17 cellular contexts compared by ENCODE assay signal in genomic region chr22:48494968-48495750, GRCh38.
"Had no signal": no experiment of that assay in that cellular context is flagged by ENCODE, and none has a peak within 500 bp of the region (broad histone marks: within the 10 kb centered on the region; RNA-seq: fewer than 3 reads in every experiment).

No MANE protein-coding gene starts in this region.

- H3K4me3 Mint-ChIP-seq: activated naive CD8-positive, alpha-beta T cell treated with anti-CD3 and anti-CD28 coated beads for 36 hours; activated T-cell treated with anti-CD3 and anti-CD28 coated beads, Interleukin-2, amount 50 U/mL, for 72 hours; T-helper 2 cell treated with Interferon-gamma antibody and Interleukin-4, amounts not matched to agents 5 μg/mL and 100 μg/mL, for 36 hours; type B pancreatic cell had no signal

- H3K4me3 ChIP-seq: suprapubic skin had no signal

- H3K9me3 Mint-ChIP-seq: activated naive CD8-positive, alpha-beta T cell treated with anti-CD3 and anti-CD28 coated beads for 36 hours; activated T-cell treated with anti-CD3 and anti-CD28 coated beads, Interleukin-2, amount 50 U/mL, for 72 hours; T-helper 2 cell treated with Interferon-gamma antibody and Interleukin-4, amounts not matched to agents 5 μg/mL and 100 μg/mL, for 36 hours; type B pancreatic cell had no signal

- DNase-seq: activated CD4-positive, alpha-beta T cell treated with anti-CD3 and anti-CD28 coated beads, Interleukin-2, amount 50 U/mL, for 48 hours; activated CD4-positive, CD25-positive, alpha-beta regulatory T cell treated with anti-CD3 and anti-CD28 coated beads, Interleukin-2, amount 50 U/mL, for 72 hours; activated gamma-delta T cell treated with Interleukin-2 at 50 U/mL for 16 hours; activated naive CD8-positive, alpha-beta T cell treated with anti-CD3 and anti-CD28 coated beads for 36 hours; activated T-cell treated with anti-CD3 and anti-CD28 coated beads, Interleukin-2, amount 50 U/mL, for 72 hours; effector CD4-positive, alpha-beta T cell; foreskin melanocyte; left ventricle myocardium superior; stimulated activated CD4-positive, alpha-beta T cell treated with anti-CD3 and anti-CD28 coated beads, Interleukin-12 subunit alpha, Interleukin-12 subunit beta, amount 100 ng/mL, for 4 hours; stimulated activated CD4-positive, alpha-beta T cell treated with anti-CD3 and anti-CD28 coated beads, Interleukin-2, amount 100 ng/mL, for 48 hours; stimulated activated naive CD8-positive, alpha-beta T cell treated with anti-CD3 and anti-CD28 coated beads, Interleukin-15, Interleukin-2, amounts not matched to agents 100 U/mL and 50 U/mL, for 24 hours; SW 1271 had no signal

- H3K27ac ChIP-seq: suprapubic skin had no signal

- H3K36me3 ChIP-seq: suprapubic skin had no signal

- H3K9me3 ChIP-seq: suprapubic skin had no signal

- H3K4me1 Mint-ChIP-seq: activated naive CD8-positive, alpha-beta T cell treated with anti-CD3 and anti-CD28 coated beads for 36 hours had no signal

- H3K27ac Mint-ChIP-seq: activated naive CD8-positive, alpha-beta T cell treated with anti-CD3 and anti-CD28 coated beads for 36 hours; activated T-cell treated with anti-CD3 and anti-CD28 coated beads, Interleukin-2, amount 50 U/mL, for 72 hours; progenitor cell of endocrine pancreas; T-helper 2 cell treated with Interferon-gamma antibody and Interleukin-4, amounts not matched to agents 5 μg/mL and 100 μg/mL, for 36 hours had no signal

- H3K36me3 Mint-ChIP-seq: activated naive CD8-positive, alpha-beta T cell treated with anti-CD3 and anti-CD28 coated beads for 36 hours; type B pancreatic cell had no signal

- ATAC-seq: activated T-cell treated with anti-CD3 and anti-CD28 coated beads, Interleukin-2, amount 50 U/mL, for 72 hours; left ventricle myocardium superior; sciatic nerve; stimulated activated naive CD8-positive, alpha-beta T cell treated with anti-CD3 and anti-CD28 coated beads, Interleukin-15, Interleukin-2, amounts not matched to agents 100 U/mL and 50 U/mL, for 24 hours had no signal
